In the genomic region with DNA sequence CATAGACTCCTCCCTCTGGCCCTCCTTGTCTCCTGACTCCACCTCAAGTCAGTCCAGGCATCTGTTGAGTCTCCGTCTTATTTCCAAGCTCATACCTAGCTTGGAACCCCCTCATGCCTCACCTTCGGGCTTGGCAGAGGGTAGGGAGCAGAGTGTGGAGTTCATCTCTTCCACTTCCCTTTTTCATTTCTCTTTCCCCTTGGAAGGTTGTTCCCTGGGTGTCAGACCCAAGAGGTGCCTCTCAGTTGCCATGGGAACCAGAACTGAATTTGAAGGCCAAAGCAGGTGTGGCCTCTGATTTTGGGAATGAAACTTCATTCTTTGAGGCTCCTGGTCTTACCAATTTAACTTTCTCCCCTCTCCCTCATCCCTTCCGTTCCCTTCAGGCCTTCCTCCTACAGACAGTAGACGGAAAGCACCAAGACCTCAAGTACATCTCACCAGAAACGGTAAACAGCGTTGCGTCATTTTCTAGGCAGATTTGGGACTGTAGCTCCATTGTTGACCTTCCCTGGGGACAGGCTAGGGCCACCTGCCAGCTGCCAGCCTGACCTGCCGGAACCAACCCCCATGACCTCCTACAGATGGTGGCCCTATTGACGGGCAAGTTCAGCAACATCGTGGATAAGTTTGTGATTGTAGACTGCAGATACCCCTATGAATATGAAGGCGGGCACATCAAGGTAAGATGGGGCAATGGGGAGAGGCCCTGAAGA, we compare ENCODE assay signal across 15 cellular contexts. TPM values are rescaled to one million over a fixed set of nuclear protein-coding genes. Genes with fewer than 3 reads are reported as not detected.
DNase-seq lines count a peak whose midpoint lies in the region; ATAC-seq, FAIRE-seq and TF ChIP-seq lines count a peak whose summit lies in the region.
"Had no signal": no experiment of that assay in that cellular context is flagged by ENCODE, and none has a peak within 500 bp of the region (broad histone marks: within the 10 kb centered on the region; RNA-seq: fewer than 3 reads in every experiment).

No MANE protein-coding gene starts in this region.

- no peak overlapping the region for H3K9ac ChIP-seq in HCT116 (ENCODE audit: low read length)

- no peaks in the 10 kb centered on the region for H3K9me2 ChIP-seq in HCT116 (ENCODE audit: insufficient read depth)

- no peak for TF ChIP-seq POLR2A in HCT116 (IDR thresholded peaks at IDR 0.05; ENCODE audit: borderline replicate concordance, extremely low read depth, insufficient read depth, insufficient read length)

- H3K4me3 ChIP-seq in HCT116 (replicated peaks in 1 of 2; ENCODE audit: low read depth in 1 of 2, low read length in 2 of 2) (no peak overlapping the region), bronchial epithelial cell (ENCODE audit: low read depth, low read length) (no peak overlapping the region)
- H3K4me3 ChIP-seq: pancreas had no signal

- CTCF ChIA-PET in CD4-positive, alpha-beta T cell (lab: Charles Lee) = no interaction called here
- CTCF ChIA-PET in HCT116 (lab: Charles Lee) = no interaction called here

- H3K4me2 ChIP-seq in HCT116 (ENCODE audit: low read length) = no peak overlapping the region

- H3K79me2 ChIP-seq in HCT116 (ENCODE audit: insufficient read depth, low read length) = peaks cover 54% of the 10 kb centered on the region

- no peak for TF ChIP-seq RAD21 in HCT116 (IDR thresholded peaks at IDR 0.05; ENCODE audit: low read depth)

- no TSS peak for BruUV-seq in HCT116 (replicated peaks; lab: Mats Ljungman, UMichigan)

- H3K9me3 Mint-ChIP-seq in CD4-positive, alpha-beta T cell = no peaks in the 10 kb centered on the region
- H3K9me3 Mint-ChIP-seq in nephron progenitor cell = no peaks in the 10 kb centered on the region

- H3K4me1 Mint-ChIP-seq in CD4-positive, alpha-beta T cell (ENCODE audit: low read depth) = peaks cover 85% of the 10 kb centered on the region
- H3K4me1 Mint-ChIP-seq in nephron progenitor cell = peaks cover 53% of the 10 kb centered on the region

- RAD21 ChIA-PET in HCT116 (lab: Charles Lee; ENCODE audit: low non-redundant PET in 1 of 2, low total read pairs in 2 of 2, uncharacterized antibody in 2 of 2, unreplicated experiment in 2 of 2) = no interaction called here

- H3K9me3 ChIP-seq in CD4-positive, alpha-beta T cell (ENCODE audit: control insufficient read depth, low read length) = no peaks in the 10 kb centered on the region
- H3K9me3 ChIP-seq in HCT116 (ENCODE audit: control insufficient read depth in 1 of 2, insufficient read depth in 1 of 2, low read depth in 1 of 2, low read length in 2 of 2) = no peaks in the 10 kb centered on the region
- H3K9me3 ChIP-seq: pancreas had no signal

- H2AFZ ChIP-seq in HCT116 (ENCODE audit: low read depth, low read length, poor library complexity, severe bottlenecking) = no peak overlapping the region

- TF ChIP-seq CTCF in CD4-positive, alpha-beta T cell (IDR thresholded peaks at IDR 0.05) = no peak
- TF ChIP-seq CTCF in HCT116 (IDR thresholded peaks at IDR 0.05 in 2 of 3, conservative IDR thresholded peaks at IDR 0.05 in 1 of 3; ENCODE audit: borderline replicate concordance in 1 of 3, insufficient read depth in 1 of 3, low read depth in 2 of 3, low read length in 2 of 3) = no peak
- TF ChIP-seq CTCF in bronchial epithelial cell (IDR thresholded peaks at IDR 0.05; ENCODE audit: insufficient read depth, low read length, severe bottlenecking) = no peak
- no peak for TF ChIP-seq CTCF in nephron progenitor cell (IDR thresholded peaks at IDR 0.05)

- DNase-seq in CD4-positive, alpha-beta T cell = no peak
- no peak for DNase-seq in HCT116 (ENCODE audit: low read depth, low spot score)
- no peak for DNase-seq in bronchial epithelial cell (ENCODE audit: low read depth)
- DNase-seq in nephron progenitor cell = no peak
- DNase-seq in central memory CD4-positive, alpha-beta T cell = no peak
- DNase-seq in 8988T = no peak
- DNase-seq in C1 segment of cervical spinal cord (lab: John Stamatoyannopoulos, UW) = no peak
- DNase-seq: activated gamma-delta T cell treated with Interleukin-2 at 50 U/mL for 16 hours, NCI-H1694 treated with DMSO at 0.1 percent for 48 hours, NCI-H82, SHP77 treated with DMSO at 0.1 percent for 48 hours had no signal

- H3K4me3 Mint-ChIP-seq in CD4-positive, alpha-beta T cell = peak overlapping the region; percentile 38
- H3K4me3 Mint-ChIP-seq in nephron progenitor cell = no peak overlapping the region

- H3K36me3 Mint-ChIP-seq in CD4-positive, alpha-beta T cell (ENCODE audit: low read depth) = peaks cover 96% of the 10 kb centered on the region
- H3K36me3 Mint-ChIP-seq in nephron progenitor cell (ENCODE audit: low read depth) = peaks cover 27% of the 10 kb centered on the region

- H3K27me3 ChIP-seq in CD4-positive, alpha-beta T cell (ENCODE audit: control insufficient read depth, insufficient read depth, low read length) = no peaks in the 10 kb centered on the region
- no peaks in the 10 kb centered on the region for H3K27me3 ChIP-seq in HCT116 (ENCODE audit: insufficient read depth, low read length)
- H3K27me3 ChIP-seq in bronchial epithelial cell (ENCODE audit: control insufficient read depth, insufficient read depth, low read length) = no peaks in the 10 kb centered on the region
- H3K27me3 ChIP-seq: pancreas had no signal

- H3K27ac ChIP-seq in CD4-positive, alpha-beta T cell (ENCODE audit: low read depth, low read length) = peak overlapping the region; percentile 78
- H3K27ac ChIP-seq in HCT116 (ENCODE audit: low read depth, low read length) = peak overlapping the region; percentile 18; the same call in 1 of the 2 replicates
- H3K27ac ChIP-seq: pancreas, VCaP had no signal

- H3K36me3 ChIP-seq in HCT116 (ENCODE audit: control insufficient read depth in 1 of 2, insufficient read depth in 2 of 2, low read length in 2 of 2) (peaks cover 34 to 74% of the 10 kb centered on the region in 2 experiments), bronchial epithelial cell (ENCODE audit: control insufficient read depth, insufficient read depth, low read length) (peaks cover 21% of the 10 kb centered on the region)
- H3K36me3 ChIP-seq: pancreas had no signal

- no peak for ATAC-seq in CD4-positive, alpha-beta T cell (ENCODE audit: poor library complexity)
- ATAC-seq in HCT116 = no peak
- ATAC-seq: left cardiac atrium, pancreas had no signal

- POLR2A ChIA-PET in CD4-positive, alpha-beta T cell (lab: Charles Lee) = interaction anchor here (1.1 to 1.4 kb wide), 3 partner anchors 9 to 13 kb away, joined by 3 to 4 read pairs (median 3); no protein-coding TSS in a partner anchor
- POLR2A ChIA-PET in HCT116 (lab: Charles Lee) = no interaction called here

- intact Hi-C loops in CD4-positive, alpha-beta T cell (cut with DNase I, micrococcal nuclease) = no loop called here
- intact Hi-C loops in HCT116 (cut with micrococcal nuclease) = no loop called here

- FAIRE-seq in bronchial epithelial cell (lab: Jason Lieb, UNC) = peak; percentile 23
- FAIRE-seq: GM18507, pancreas had no signal

- no peaks in the 10 kb centered on the region for H4K20me1 ChIP-seq in HCT116 (ENCODE audit: insufficient read depth)

- H3K27ac Mint-ChIP-seq in CD4-positive, alpha-beta T cell = peak overlapping the region; percentile 95
- peak overlapping the region; percentile 32 for H3K27ac Mint-ChIP-seq in nephron progenitor cell

- H3K4me1 ChIP-seq in HCT116 (ENCODE audit: control insufficient read depth in 1 of 2, insufficient read depth in 2 of 2, low read length in 2 of 2) = peaks cover 55 to 84% of the 10 kb centered on the region in 2 experiments

- no peaks in the 10 kb centered on the region for H3K27me3 Mint-ChIP-seq in CD4-positive, alpha-beta T cell
- H3K27me3 Mint-ChIP-seq in nephron progenitor cell (ENCODE audit: low read depth, poor library complexity) = peaks cover 5% of the 10 kb centered on the region

TF ChIP-seq in HCT116, 20 proteins besides CTCF, POLR2A, EP300 and RAD21:
- TF ChIP-seq FOSL1 (IDR thresholded peaks at IDR 0.05; ENCODE audit: low read depth) = no peak
- TF ChIP-seq ZNF274 (IDR thresholded peaks at IDR 0.05; ENCODE audit: low read depth, low read length) = no peak
- no peak for TF ChIP-seq EGR1 (IDR thresholded peaks at IDR 0.05; ENCODE audit: low read depth)
- TF ChIP-seq SIN3A (IDR thresholded peaks at IDR 0.05; ENCODE audit: low read depth) = no peak
- no peak for TF ChIP-seq POLR2AphosphoS5 (IDR thresholded peaks at IDR 0.05; ENCODE audit: low read depth, low read length)
TF ChIP-seq in HCT116: peak in this region for 0.

RNA-seq across cellular contexts. Expression of gene CDC25B, which starts 6.6 kb away (rescaled TPM):
- total RNA-seq in CD4-positive, alpha-beta T cell = 100 to 1,000 TPM; 144 TPM
- 223 TPM for total RNA-seq in HCT116 (2021; ENCODE audit: unreplicated experiment)
- polyA plus RNA-seq in HCT116 (2012) = 175 and 226 TPM in 2 replicates
- total RNA-seq in bronchial epithelial cell = 7.6 and 17.9 TPM in 2 replicates

RNA-seq across cellular contexts. Expression of gene CENPB, which starts 16.1 kb away (rescaled TPM):
- 10 to 100 TPM; 25.1 to 25.3 TPM for total RNA-seq in CD4-positive, alpha-beta T cell
- total RNA-seq in HCT116 (2021; ENCODE audit: unreplicated experiment) = 67.2 TPM
- 40.7 and 42.0 TPM in 2 replicates for polyA plus RNA-seq in HCT116 (2012)
- total RNA-seq in bronchial epithelial cell = 67.8 and 87.4 TPM in 2 replicates

RNA-seq across cellular contexts. Expression of gene AP5S1, which starts 17.7 kb away (rescaled TPM):
- 1 to 10 TPM; 6.0 TPM for total RNA-seq in CD4-positive, alpha-beta T cell
- total RNA-seq in HCT116 (2021; ENCODE audit: unreplicated experiment) (12.1 TPM), bronchial epithelial cell (9.5 and 12.4 TPM in 2 replicates)
- polyA plus RNA-seq in HCT116 (2012) = 8.7 and 9.0 TPM in 2 replicates

RNA-seq across cellular contexts. Expression of gene SPEF1, which starts 21.4 kb away (rescaled TPM):
- not detected for total RNA-seq in CD4-positive, alpha-beta T cell
- total RNA-seq in HCT116 (2021; ENCODE audit: unreplicated experiment) = 0.93 TPM
- polyA plus RNA-seq in HCT116 (2012) = 0.74 and 0.83 TPM in 2 replicates
- under 0.01 TPM in 1 of 2 replicates, not detected in the other for total RNA-seq in bronchial epithelial cell
- total RNA-seq: left cardiac atrium had no signal

RNA-seq across cellular contexts. Expression of gene ADISSP, which starts 35.1 kb away (rescaled TPM):
- 10 to 100 TPM; 11.2 to 11.6 TPM for total RNA-seq in CD4-positive, alpha-beta T cell
- total RNA-seq in HCT116 (2021; ENCODE audit: unreplicated experiment) (99.4 TPM), bronchial epithelial cell (15.0 and 15.4 TPM in 2 replicates)
- polyA plus RNA-seq in HCT116 (2012) = 71.0 and 92.8 TPM in 2 replicates
